In genomic region chr1:178538192-178538916, GRCh38 we compare ENCODE assay signal across 12 cellular contexts. TPM values are rescaled to one million over a fixed set of nuclear protein-coding genes. Genes with fewer than 3 reads are reported as not detected.
DNase-seq lines count a peak whose midpoint lies in the region; ATAC-seq, FAIRE-seq and TF ChIP-seq lines count a peak whose summit lies in the region.
"Had no signal": no experiment of that assay in that cellular context is flagged by ENCODE, and none has a peak within 500 bp of the region (broad histone marks: within the 10 kb centered on the region; RNA-seq: fewer than 3 reads in every experiment).

No MANE protein-coding gene starts in this region.

- POLR2A ChIA-PET in PC-9 (lab: Charles Lee; ENCODE audit: unreplicated experiment) = interaction anchor here (0.6 to 0.9 kb wide), 2 partner anchors 444 to 544 kb away, joined by 4 to 5 read pairs; partner anchors contain the start of gene RASAL2

- H3K4me1 ChIP-seq in PC-9 (replicated peaks; ENCODE audit: insufficient read depth) (peaks cover 56% of the 10 kb centered on the region), upper lobe of right lung (peaks cover 10% of the 10 kb centered on the region)

- FAIRE-seq in frontal cortex (lab: Jason Lieb, UNC) = no peak

- no peaks in the 10 kb centered on the region for H3K9me3 Mint-ChIP-seq in Calu3 (ENCODE audit: low read depth, unreplicated experiment)

- DNase-seq in Calu3 = no peak
- peak in 1 of 2 experiments; percentile 61 for DNase-seq in PC-9
- DNase-seq in erythroblast (lab: John Stamatoyannopoulos, UW) = peak; percentile 24 to 44
- DNase-seq in omental fat pad (ENCODE audit: low spot score) = no peak
- DNase-seq in upper lobe of right lung = no peak
- DNase-seq in T-helper 1 cell = no peak
- no peak for DNase-seq in NCI-H1048 (lab: John Stamatoyannopoulos, UW)
- DNase-seq in frontal cortex (ENCODE audit: low spot score in 2 of 2) = no peak
- DNase-seq: lower lobe of right lung, NCI-H2227 treated with DMSO at 0.1 percent for 48 hours had no signal

- intact Hi-C loops in Calu3 (cut with micrococcal nuclease; ENCODE audit: unreplicated experiment) (loop anchor here (5.0 kb wide), 1 partner anchor 829 kb away; the partner anchor contains the start of gene AXDND1), PC-9 (cut with micrococcal nuclease; ENCODE audit: unreplicated experiment) (loop anchor here (10.0 kb wide), 5 partner anchors 414 to 1276 kb away; partner anchors contain the start of gene TDRD5), upper lobe of right lung (cut with DNase I) (no loop called here)

- no peak overlapping the region; the same call in 1 of the 2 replicates for H2AFZ ChIP-seq in PC-9

- H3K27me3 Mint-ChIP-seq in Calu3 (ENCODE audit: unreplicated experiment) = no peaks in the 10 kb centered on the region

- H3K4me3 ChIP-seq in PC-9 (0 out of 2 replicates have a peak overlapping the region, but pooled peaks have one; percentile 46), upper lobe of right lung (no peak overlapping the region)
- H3K4me3 ChIP-seq: gastrocnemius medialis, lower lobe of right lung, SK-N-MC had no signal

- CTCF ChIA-PET in Calu3 (lab: Charles Lee) = interaction anchor here (0.9 to 1.8 kb wide), 2 partner anchors 193 to 464 kb away, joined by 3 to 8 read pairs; no protein-coding TSS in a partner anchor
- CTCF ChIA-PET in PC-9 (lab: Charles Lee) = interaction anchor here (0.5 to 3.4 kb wide), 4 partner anchors 228 to 1277 kb away, joined by 3 to 20 read pairs (median 6); no protein-coding TSS in a partner anchor

- H3K27ac Mint-ChIP-seq in Calu3 (ENCODE audit: unreplicated experiment) = peak overlapping the region; percentile 54

- H3K4me2 ChIP-seq in PC-9 = peak overlapping the region; percentile 88

- peaks cover under 1% of the 10 kb centered on the region; the same call in 1 of the 2 replicates for H3K79me2 ChIP-seq in PC-9 (ENCODE audit: low read depth)

- no peaks in the 10 kb centered on the region for H4K20me1 ChIP-seq in PC-9 (ENCODE audit: insufficient read depth)

- peak; percentile 15 for ATAC-seq in omental fat pad (ENCODE audit: low FRiP score)
- no peak for ATAC-seq in upper lobe of right lung
- ATAC-seq: lower lobe of right lung had no signal

- H3K27me3 ChIP-seq in PC-9 (ENCODE audit: insufficient read depth, low read depth) (no peaks in the 10 kb centered on the region), upper lobe of right lung (no peaks in the 10 kb centered on the region)
- H3K27me3 ChIP-seq: gastrocnemius medialis had no signal

- TF ChIP-seq POLR2A in erythroblast (IDR thresholded peaks at IDR 0.05; ENCODE audit: low read length) = no peak

- H3K27ac ChIP-seq in PC-9 = peak overlapping the region; percentile 98
- H3K27ac ChIP-seq in upper lobe of right lung = no peak overlapping the region
- H3K27ac ChIP-seq: lower lobe of right lung, SK-N-MC had no signal

- H3K36me3 ChIP-seq in PC-9 (ENCODE audit: low read depth) (no peaks in the 10 kb centered on the region), upper lobe of right lung (no peaks in the 10 kb centered on the region)
- H3K36me3 ChIP-seq: gastrocnemius medialis, lower lobe of right lung had no signal

- TF ChIP-seq CTCF in Calu3 (IDR thresholded peaks at IDR 0.05; ENCODE audit: unreplicated experiment) (no peak), PC-9 (conservative IDR thresholded peaks at IDR 0.05) (no peak), omental fat pad (IDR thresholded peaks at IDR 0.05) (no peak), upper lobe of right lung (IDR thresholded peaks at IDR 0.05) (no peak)

- H3K9me2 ChIP-seq in PC-9 (ENCODE audit: insufficient read depth) = no peaks in the 10 kb centered on the region

- H3K36me3 Mint-ChIP-seq in Calu3 (ENCODE audit: insufficient read depth, unreplicated experiment) = peaks cover 30% of the 10 kb centered on the region

- BruUV-seq in Calu3 (replicated peaks; lab: Mats Ljungman, UMichigan) (no TSS peak), PC-9 (replicated peaks; lab: Mats Ljungman, UMichigan) (no TSS peak)

- H3K9me3 ChIP-seq in PC-9 (ENCODE audit: insufficient read depth, low read depth) = no peaks in the 10 kb centered on the region
- no peaks in the 10 kb centered on the region for H3K9me3 ChIP-seq in upper lobe of right lung
- H3K9me3 ChIP-seq: gastrocnemius medialis, lower lobe of right lung had no signal

- peaks cover 55% of the 10 kb centered on the region for H3F3A ChIP-seq in PC-9 (ENCODE audit: insufficient read depth, low read depth)

- peak overlapping the region; percentile 53 for H3K4me3 Mint-ChIP-seq in Calu3 (ENCODE audit: low read depth, unreplicated experiment)

- H3K4me1 Mint-ChIP-seq in Calu3 (ENCODE audit: low read depth, unreplicated experiment) = peaks cover 53% of the 10 kb centered on the region

RNA-seq across cellular contexts. Expression of gene TEX35, which starts 25.4 kb away (rescaled TPM):
- total RNA-seq in Calu3 (2022) (not detected in 2 replicates), PC-9 (2021) (not detected in 2 replicates), omental fat pad (not detected), upper lobe of right lung (not detected), frontal cortex (not detected)
- total RNA-seq: gastrocnemius medialis, lower lobe of right lung had no signal

RNA-seq across cellular contexts. Expression of gene CLEC20A, which starts 41.6 kb away (rescaled TPM):
- total RNA-seq in Calu3 (2022) (not detected in 2 replicates), PC-9 (2021) (not detected in 2 replicates), omental fat pad (not detected), upper lobe of right lung (not detected), frontal cortex (not detected)
- total RNA-seq: gastrocnemius medialis, lower lobe of right lung had no signal

Comparison
In these comparisons a context has a peak if more than half of its experiments do, and no peak if none do; other contexts are left out.
1. DNase-seq: peak in erythroblast (2 of 2); none in Calu3 (single experiment), omental fat pad (single experiment), upper lobe of right lung (single experiment), T-helper 1 cell (0 of 5), NCI-H1048 (single experiment) and frontal cortex (0 of 2).